In the genomic region with DNA sequence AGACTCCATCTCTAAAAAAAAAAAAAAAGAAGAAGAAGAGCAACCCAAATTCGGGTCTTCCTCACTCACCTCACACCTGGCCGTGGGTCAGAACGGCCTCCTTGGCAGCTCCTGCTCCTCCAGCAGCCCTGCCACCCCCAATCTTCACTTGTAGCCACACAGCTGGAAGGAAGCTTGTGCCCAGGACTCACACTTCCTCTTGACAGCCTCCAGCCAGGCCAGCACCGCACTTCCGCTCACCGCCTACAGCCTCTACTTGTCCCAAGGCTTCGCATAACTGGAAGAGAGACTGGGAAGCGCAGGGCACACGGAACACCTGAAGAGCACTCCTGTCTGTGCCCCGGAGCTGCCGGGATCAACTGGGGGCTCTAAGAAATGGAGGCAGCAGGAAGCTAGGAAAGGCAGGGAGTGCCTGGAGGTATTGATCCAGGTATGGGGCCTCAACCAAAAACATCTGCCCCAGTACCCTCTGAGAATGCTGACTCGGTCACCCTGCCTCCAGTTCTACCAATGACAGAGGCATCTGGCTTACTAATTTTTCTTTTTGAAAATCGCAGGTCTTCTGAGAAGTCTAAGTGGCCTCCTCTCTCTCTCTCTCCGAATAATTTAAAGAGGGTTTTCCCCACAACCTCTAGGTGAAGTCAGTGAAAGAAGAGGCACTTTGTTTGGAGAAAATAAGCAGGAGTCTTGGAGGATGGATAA, we compare ENCODE assay signal across 16 cellular contexts. TPM values are rescaled to one million over a fixed set of nuclear protein-coding genes. Genes with fewer than 3 reads are reported as not detected.
A peak's percentile ranks its signal among the peaks of the same experiment; 100 is the strongest.
DNase-seq lines count a peak whose midpoint lies in the region; ATAC-seq and TF ChIP-seq lines count a peak whose summit lies in the region.
"Had no signal": no experiment of that assay in that cellular context is flagged by ENCODE, and none has a peak within 500 bp of the region (broad histone marks: within the 10 kb centered on the region; RNA-seq: fewer than 3 reads in every experiment).

No MANE protein-coding gene starts in this region.

- H3K4me1 Mint-ChIP-seq in activated T-helper 1 cell treated with anti-CD3 and anti-CD28 coated beads, Interleukin-12 subunit alpha, Interleukin-12 subunit beta, Interleukin-2, Interleukin-4 antibody, amounts not matched to agents 30 ng/mL and 10 ng/mL and 1 ng/mL, durations not matched to agents 14 hours and 24 hours and 36 hours (ENCODE audit: low read depth): peaks cover 14% of the 10 kb centered on the region
- peaks cover 25% of the 10 kb centered on the region for H3K4me1 Mint-ChIP-seq in nephron
- H3K4me1 Mint-ChIP-seq in progenitor cell of endocrine pancreas (ENCODE audit: low read depth): peaks cover 11% of the 10 kb centered on the region

- ATAC-seq in GM19023 (IDR thresholded peaks at IDR 0.05; ENCODE audit: unreplicated experiment): peak; percentile 62
- peak; percentile 72 for ATAC-seq in HG02870 (IDR thresholded peaks at IDR 0.05; ENCODE audit: unreplicated experiment)

- H3K36me3 Mint-ChIP-seq in activated T-helper 1 cell treated with anti-CD3 and anti-CD28 coated beads, Interleukin-12 subunit alpha, Interleukin-12 subunit beta, Interleukin-2, Interleukin-4 antibody, amounts not matched to agents 30 ng/mL and 10 ng/mL and 1 ng/mL, durations not matched to agents 14 hours and 24 hours and 36 hours (ENCODE audit: low read depth): no peaks in the 10 kb centered on the region
- H3K36me3 Mint-ChIP-seq in nephron (ENCODE audit: low read depth): no peaks in the 10 kb centered on the region
- no peaks in the 10 kb centered on the region for H3K36me3 Mint-ChIP-seq in progenitor cell of endocrine pancreas (ENCODE audit: insufficient read depth)

- H3K27ac Mint-ChIP-seq in activated T-helper 1 cell treated with anti-CD3 and anti-CD28 coated beads, Interleukin-12 subunit alpha, Interleukin-12 subunit beta, Interleukin-2, Interleukin-4 antibody, amounts not matched to agents 30 ng/mL and 10 ng/mL and 1 ng/mL, durations not matched to agents 14 hours and 24 hours and 36 hours: peak overlapping the region; percentile 57
- H3K27ac Mint-ChIP-seq in nephron (peak overlapping the region; percentile 87 to 98 (median 97)), progenitor cell of endocrine pancreas (no peak overlapping the region)

- intact Hi-C loops in activated T-helper 1 cell treated with anti-CD3 and anti-CD28 coated beads, Interleukin-12 subunit alpha, Interleukin-12 subunit beta, Interleukin-2, Interleukin-4 antibody, amounts not matched to agents 30 ng/mL and 10 ng/mL and 1 ng/mL, durations not matched to agents 14 hours and 24 hours and 36 hours (cut with micrococcal nuclease): no loop called here

- DNase-seq in activated T-helper 1 cell treated with anti-CD3 and anti-CD28 coated beads, Interleukin-12 subunit alpha, Interleukin-12 subunit beta, Interleukin-2, Interleukin-4 antibody, amounts not matched to agents 30 ng/mL and 10 ng/mL and 1 ng/mL, durations not matched to agents 14 hours and 24 hours and 36 hours (ENCODE audit: low spot score): no peak
- DNase-seq in cerebellar nuclear complex (lab: John Stamatoyannopoulos, UW) (no peak), progenitor cell of endocrine pancreas (ENCODE audit: low spot score, unreplicated experiment) (no peak), NCI-H2081 (lab: John Stamatoyannopoulos, UW) (no peak)
- DNase-seq: aorta, DMS 273 treated with DMSO at 0.1 percent for 48 hours, foreskin melanocyte, Karpas-422, left ventricle myocardium inferior, NCI-H187, NCI-H748 treated with DMSO at 0.1 percent for 48 hours had no signal

- no peaks in the 10 kb centered on the region for H3K9me3 Mint-ChIP-seq in activated T-helper 1 cell treated with anti-CD3 and anti-CD28 coated beads, Interleukin-12 subunit alpha, Interleukin-12 subunit beta, Interleukin-2, Interleukin-4 antibody, amounts not matched to agents 30 ng/mL and 10 ng/mL and 1 ng/mL, durations not matched to agents 14 hours and 24 hours and 36 hours
- H3K9me3 Mint-ChIP-seq in nephron (peaks cover 4% of the 10 kb centered on the region), progenitor cell of endocrine pancreas (ENCODE audit: low read depth) (no peaks in the 10 kb centered on the region)

- TF ChIP-seq CTCF in nephron (IDR thresholded peaks at IDR 0.05; ENCODE audit: unreplicated experiment in 3 of 3): no peak
- TF ChIP-seq CTCF in progenitor cell of endocrine pancreas (IDR thresholded peaks at IDR 0.05; ENCODE audit: unreplicated experiment): no peak

- H3K4me3 Mint-ChIP-seq in activated T-helper 1 cell treated with anti-CD3 and anti-CD28 coated beads, Interleukin-12 subunit alpha, Interleukin-12 subunit beta, Interleukin-2, Interleukin-4 antibody, amounts not matched to agents 30 ng/mL and 10 ng/mL and 1 ng/mL, durations not matched to agents 14 hours and 24 hours and 36 hours: no peak overlapping the region
- H3K4me3 Mint-ChIP-seq in nephron (no peak overlapping the region), progenitor cell of endocrine pancreas (ENCODE audit: low read depth) (no peak overlapping the region)

- H3K27me3 Mint-ChIP-seq in activated T-helper 1 cell treated with anti-CD3 and anti-CD28 coated beads, Interleukin-12 subunit alpha, Interleukin-12 subunit beta, Interleukin-2, Interleukin-4 antibody, amounts not matched to agents 30 ng/mL and 10 ng/mL and 1 ng/mL, durations not matched to agents 14 hours and 24 hours and 36 hours (ENCODE audit: insufficient read depth): peaks cover 8% of the 10 kb centered on the region
- H3K27me3 Mint-ChIP-seq in nephron (ENCODE audit: low read depth) (peaks cover 8% of the 10 kb centered on the region), progenitor cell of endocrine pancreas (no peaks in the 10 kb centered on the region)

RNA-seq across cellular contexts. Expression of gene ATP12A, which starts 31.1 kb away (rescaled TPM):
- total RNA-seq in activated T-helper 1 cell treated with anti-CD3 and anti-CD28 coated beads, Interleukin-12 subunit alpha, Interleukin-12 subunit beta, Interleukin-2, Interleukin-4 antibody, amounts not matched to agents 30 ng/mL and 10 ng/mL and 1 ng/mL, durations not matched to agents 14 hours and 24 hours and 36 hours: 0.16 and 0.20 TPM in 2 replicates
- 1.9 TPM in 2 replicates for total RNA-seq in progenitor cell of endocrine pancreas
- total RNA-seq: aorta, left ventricle myocardium inferior, myocyte, RPMI7951 had no signal
